8 cellular contexts compared by ENCODE assay signal in genomic region chr11:128734439-128735224, GRCh38. TPM values are rescaled to one million over a fixed set of nuclear protein-coding genes. Genes with fewer than 3 reads are reported as not detected.
A peak's percentile ranks its signal among the peaks of the same experiment; 100 is the strongest.
DNase-seq lines count a peak whose midpoint lies in the region; ATAC-seq and TF ChIP-seq lines count a peak whose summit lies in the region.

No MANE protein-coding gene starts in this region.

- H3K27me3 ChIP-seq in colonic mucosa = no peaks in the 10 kb centered on the region

- H3K9ac ChIP-seq in colonic mucosa (ENCODE audit: low read depth in 2 of 2, low read length in 2 of 2) = peak overlapping the region in 1 of 2 donors; percentile 20

- no peaks in the 10 kb centered on the region for H3K9me3 Mint-ChIP-seq in activated CD4-positive, alpha-beta T cell treated with anti-CD3 and anti-CD28 coated beads, Interleukin-2, amount 10 ng/mL, durations not matched to agents 7 days and 5 days

- DNase-seq in activated CD4-positive, alpha-beta T cell treated with anti-CD3 and anti-CD28 coated beads, Interleukin-2, amount 10 ng/mL, durations not matched to agents 7 days and 5 days = peak; percentile 36
- no peak for DNase-seq in activated CD4-positive, alpha-beta T cell treated with anti-CD3 and anti-CD28 coated beads, Interleukin-2, amount 50 U/mL, for 4 hours
- peak; percentile 38 for DNase-seq in colonic mucosa
- DNase-seq in stimulated activated naive CD8-positive, alpha-beta T cell treated with anti-CD3 and anti-CD28 coated beads, Interleukin-15, Interleukin-2, amounts not matched to agents 100 U/mL and 50 U/mL, for 24 hours = no peak
- DNase-seq in ecto neural progenitor cell (ENCODE audit: low spot score) = no peak
- no peak for DNase-seq in islet precursor cell

- H3K4me1 ChIP-seq in colonic mucosa = peaks cover 8% of the 10 kb centered on the region

- no peaks in the 10 kb centered on the region for H3K9me3 ChIP-seq in colonic mucosa

- H3K27ac ChIP-seq in colonic mucosa = peak overlapping the region; percentile 39

- intact Hi-C loops in colonic mucosa (cut with DNase I) = no loop called here

- H3K4me3 ChIP-seq in colonic mucosa = no peak overlapping the region

- POLR2A ChIA-PET in activated CD4-positive, alpha-beta T cell treated with anti-CD3 and anti-CD28 coated beads, Interleukin-2, amount 10 ng/mL, durations not matched to agents 7 days and 5 days (lab: Charles Lee) = no interaction called here

- H3K4me3 Mint-ChIP-seq in activated CD4-positive, alpha-beta T cell treated with anti-CD3 and anti-CD28 coated beads, Interleukin-2, amount 10 ng/mL, durations not matched to agents 7 days and 5 days = peak overlapping the region; percentile 63

- CTCF ChIA-PET in activated CD4-positive, alpha-beta T cell treated with anti-CD3 and anti-CD28 coated beads, Interleukin-2, amount 10 ng/mL, durations not matched to agents 7 days and 5 days (lab: Charles Lee) = interaction anchor here (0.8 to 3.9 kb wide), 8 partner anchors 8 to 104 kb away, joined by 3 to 22 read pairs (median 4); partner anchors contain the start of gene FLI1

- no peaks in the 10 kb centered on the region for H3K27me3 Mint-ChIP-seq in activated CD4-positive, alpha-beta T cell treated with anti-CD3 and anti-CD28 coated beads, Interleukin-2, amount 10 ng/mL, durations not matched to agents 7 days and 5 days

- H3K36me3 Mint-ChIP-seq in activated CD4-positive, alpha-beta T cell treated with anti-CD3 and anti-CD28 coated beads, Interleukin-2, amount 10 ng/mL, durations not matched to agents 7 days and 5 days (ENCODE audit: low read depth) = peaks cover 60% of the 10 kb centered on the region

- no peak for TF ChIP-seq CTCF in colonic mucosa (IDR thresholded peaks at IDR 0.05)

- ATAC-seq in HG03460 (IDR thresholded peaks at IDR 0.05; ENCODE audit: unreplicated experiment) (peak; percentile 31), GM18858 (IDR thresholded peaks at IDR 0.05; ENCODE audit: unreplicated experiment) (no peak)
- ATAC-seq in stimulated activated naive CD8-positive, alpha-beta T cell treated with anti-CD3 and anti-CD28 coated beads, Interleukin-15, Interleukin-2, amounts not matched to agents 100 U/mL and 50 U/mL, for 24 hours = peak; percentile 10

- peaks cover 99% of the 10 kb centered on the region for H3K4me1 Mint-ChIP-seq in activated CD4-positive, alpha-beta T cell treated with anti-CD3 and anti-CD28 coated beads, Interleukin-2, amount 10 ng/mL, durations not matched to agents 7 days and 5 days

- no peaks in the 10 kb centered on the region for H3K36me3 ChIP-seq in colonic mucosa

- peak overlapping the region; percentile 81 for H3K27ac Mint-ChIP-seq in activated CD4-positive, alpha-beta T cell treated with anti-CD3 and anti-CD28 coated beads, Interleukin-2, amount 10 ng/mL, durations not matched to agents 7 days and 5 days

RNA-seq across cellular contexts. Expression of gene FLI1, which starts 40.8 kb away (rescaled TPM):
- total RNA-seq in activated CD4-positive, alpha-beta T cell treated with anti-CD3 and anti-CD28 coated beads, Interleukin-2, amount 10 ng/mL, durations not matched to agents 7 days and 5 days = 100 to 1,000 TPM; 106 to 134 TPM
- 1 to 10 TPM; 5.3 to 6.6 TPM for total RNA-seq in colonic mucosa

Comparison
In these comparisons a context has a peak if more than half of its experiments do, and no peak if none do; other contexts are left out.
1. DNase-seq: peak in activated CD4-positive, alpha-beta T cell treated with anti-CD3 and anti-CD28 coated beads, Interleukin-2, amount 10 ng/mL, durations not matched to agents 7 days and 5 days (single experiment) and colonic mucosa (single experiment); none in activated CD4-positive, alpha-beta T cell treated with anti-CD3 and anti-CD28 coated beads, Interleukin-2, amount 50 U/mL, for 4 hours (0 of 2), stimulated activated naive CD8-positive, alpha-beta T cell treated with anti-CD3 and anti-CD28 coated beads, Interleukin-15, Interleukin-2, amounts not matched to agents 100 U/mL and 50 U/mL, for 24 hours (single experiment), ecto neural progenitor cell (single experiment) and islet precursor cell (single experiment).
2. RNA of gene FLI1, which starts 40.8 kb away (total RNA-seq): 106 to 134 TPM in activated CD4-positive, alpha-beta T cell treated with anti-CD3 and anti-CD28 coated beads, Interleukin-2, amount 10 ng/mL, durations not matched to agents 7 days and 5 days; 5.3 to 6.6 TPM in colonic mucosa; every median in the first group is over 10 times any median in the second.